ENCODE assay signal across 1 cellular context in the genomic region with DNA sequence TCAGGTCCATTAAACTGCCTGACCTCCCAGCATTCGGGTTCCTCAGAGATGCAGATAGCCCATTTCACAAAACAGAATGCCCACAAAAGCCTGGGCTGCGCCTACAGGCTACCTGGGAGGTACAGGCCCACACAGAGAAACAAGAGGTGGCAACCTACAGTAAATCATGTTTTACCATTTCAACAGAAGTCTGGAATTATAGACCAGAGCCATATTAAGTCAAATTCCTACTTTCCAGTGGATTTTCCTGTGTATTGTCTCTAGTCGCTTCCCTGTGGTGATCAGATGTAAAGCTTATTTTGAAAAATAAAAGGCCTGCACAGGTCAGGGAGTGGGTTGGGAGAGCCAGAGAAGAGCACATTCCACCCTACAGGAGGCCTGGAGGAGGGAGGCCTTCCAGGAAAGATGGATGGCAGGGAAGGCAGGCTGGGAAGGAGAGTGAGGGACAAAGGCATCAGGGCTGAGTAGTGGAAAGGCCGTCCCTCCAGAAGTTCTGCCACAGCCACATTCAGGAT.
TF ChIP-seq lines count a peak whose summit lies in the region.

No MANE protein-coding gene starts in this region.

TF ChIP-seq in GM23338, 12 proteins besides CTCF, POLR2A, EP300 and RAD21:
- TF ChIP-seq, protein P1, sequence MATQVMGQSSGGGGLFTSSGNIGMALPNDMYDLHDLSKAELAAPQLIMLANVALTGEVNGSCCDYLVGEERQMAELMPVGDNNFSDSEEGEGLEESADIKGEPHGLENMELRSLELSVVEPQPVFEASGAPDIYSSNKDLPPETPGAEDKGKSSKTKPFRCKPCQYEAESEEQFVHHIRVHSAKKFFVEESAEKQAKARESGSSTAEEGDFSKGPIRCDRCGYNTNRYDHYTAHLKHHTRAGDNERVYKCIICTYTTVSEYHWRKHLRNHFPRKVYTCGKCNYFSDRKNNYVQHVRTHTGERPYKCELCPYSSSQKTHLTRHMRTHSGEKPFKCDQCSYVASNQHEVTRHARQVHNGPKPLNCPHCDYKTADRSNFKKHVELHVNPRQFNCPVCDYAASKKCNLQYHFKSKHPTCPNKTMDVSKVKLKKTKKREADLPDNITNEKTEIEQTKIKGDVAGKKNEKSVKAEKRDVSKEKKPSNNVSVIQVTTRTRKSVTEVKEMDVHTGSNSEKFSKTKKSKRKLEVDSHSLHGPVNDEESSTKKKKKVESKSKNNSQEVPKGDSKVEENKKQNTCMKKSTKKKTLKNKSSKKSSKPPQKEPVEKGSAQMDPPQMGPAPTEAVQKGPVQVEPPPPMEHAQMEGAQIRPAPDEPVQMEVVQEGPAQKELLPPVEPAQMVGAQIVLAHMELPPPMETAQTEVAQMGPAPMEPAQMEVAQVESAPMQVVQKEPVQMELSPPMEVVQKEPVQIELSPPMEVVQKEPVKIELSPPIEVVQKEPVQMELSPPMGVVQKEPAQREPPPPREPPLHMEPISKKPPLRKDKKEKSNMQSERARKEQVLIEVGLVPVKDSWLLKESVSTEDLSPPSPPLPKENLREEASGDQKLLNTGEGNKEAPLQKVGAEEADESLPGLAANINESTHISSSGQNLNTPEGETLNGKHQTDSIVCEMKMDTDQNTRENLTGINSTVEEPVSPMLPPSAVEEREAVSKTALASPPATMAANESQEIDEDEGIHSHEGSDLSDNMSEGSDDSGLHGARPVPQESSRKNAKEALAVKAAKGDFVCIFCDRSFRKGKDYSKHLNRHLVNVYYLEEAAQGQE (IDR thresholded peaks at IDR 0.05; ENCODE audit: unreplicated experiment): no peak
- TF ChIP-seq EZH2phosphoT487 (IDR thresholded peaks at IDR 0.05; ENCODE audit: unreplicated experiment) (no peak), ZNF114 (CRISPR knock-in tag; IDR thresholded peaks at IDR 0.05) (peak; percentile 71; the same call in 1 of the 2 replicates), EZH2 (IDR thresholded peaks at IDR 0.05; ENCODE audit: low read depth, unreplicated experiment) (no peak), NANOG (IDR thresholded peaks at IDR 0.05; ENCODE audit: borderline replicate concordance) (peak; percentile 84; the same call in 1 of the 2 replicates), ZNF331 (CRISPR knock-in tag; IDR thresholded peaks at IDR 0.05; ENCODE audit: low read depth) (peak; percentile 21; the same call in 1 of the 2 replicates), CREB1 (CRISPR knock-in tag; IDR thresholded peaks at IDR 0.05; ENCODE audit: low read depth) (peak; percentile 45; the same call in 1 of the 2 replicates), POLR2AphosphoS5 (IDR thresholded peaks at IDR 0.05; ENCODE audit: low read depth) (peak; percentile 42)
- TF ChIP-seq, protein P2, sequence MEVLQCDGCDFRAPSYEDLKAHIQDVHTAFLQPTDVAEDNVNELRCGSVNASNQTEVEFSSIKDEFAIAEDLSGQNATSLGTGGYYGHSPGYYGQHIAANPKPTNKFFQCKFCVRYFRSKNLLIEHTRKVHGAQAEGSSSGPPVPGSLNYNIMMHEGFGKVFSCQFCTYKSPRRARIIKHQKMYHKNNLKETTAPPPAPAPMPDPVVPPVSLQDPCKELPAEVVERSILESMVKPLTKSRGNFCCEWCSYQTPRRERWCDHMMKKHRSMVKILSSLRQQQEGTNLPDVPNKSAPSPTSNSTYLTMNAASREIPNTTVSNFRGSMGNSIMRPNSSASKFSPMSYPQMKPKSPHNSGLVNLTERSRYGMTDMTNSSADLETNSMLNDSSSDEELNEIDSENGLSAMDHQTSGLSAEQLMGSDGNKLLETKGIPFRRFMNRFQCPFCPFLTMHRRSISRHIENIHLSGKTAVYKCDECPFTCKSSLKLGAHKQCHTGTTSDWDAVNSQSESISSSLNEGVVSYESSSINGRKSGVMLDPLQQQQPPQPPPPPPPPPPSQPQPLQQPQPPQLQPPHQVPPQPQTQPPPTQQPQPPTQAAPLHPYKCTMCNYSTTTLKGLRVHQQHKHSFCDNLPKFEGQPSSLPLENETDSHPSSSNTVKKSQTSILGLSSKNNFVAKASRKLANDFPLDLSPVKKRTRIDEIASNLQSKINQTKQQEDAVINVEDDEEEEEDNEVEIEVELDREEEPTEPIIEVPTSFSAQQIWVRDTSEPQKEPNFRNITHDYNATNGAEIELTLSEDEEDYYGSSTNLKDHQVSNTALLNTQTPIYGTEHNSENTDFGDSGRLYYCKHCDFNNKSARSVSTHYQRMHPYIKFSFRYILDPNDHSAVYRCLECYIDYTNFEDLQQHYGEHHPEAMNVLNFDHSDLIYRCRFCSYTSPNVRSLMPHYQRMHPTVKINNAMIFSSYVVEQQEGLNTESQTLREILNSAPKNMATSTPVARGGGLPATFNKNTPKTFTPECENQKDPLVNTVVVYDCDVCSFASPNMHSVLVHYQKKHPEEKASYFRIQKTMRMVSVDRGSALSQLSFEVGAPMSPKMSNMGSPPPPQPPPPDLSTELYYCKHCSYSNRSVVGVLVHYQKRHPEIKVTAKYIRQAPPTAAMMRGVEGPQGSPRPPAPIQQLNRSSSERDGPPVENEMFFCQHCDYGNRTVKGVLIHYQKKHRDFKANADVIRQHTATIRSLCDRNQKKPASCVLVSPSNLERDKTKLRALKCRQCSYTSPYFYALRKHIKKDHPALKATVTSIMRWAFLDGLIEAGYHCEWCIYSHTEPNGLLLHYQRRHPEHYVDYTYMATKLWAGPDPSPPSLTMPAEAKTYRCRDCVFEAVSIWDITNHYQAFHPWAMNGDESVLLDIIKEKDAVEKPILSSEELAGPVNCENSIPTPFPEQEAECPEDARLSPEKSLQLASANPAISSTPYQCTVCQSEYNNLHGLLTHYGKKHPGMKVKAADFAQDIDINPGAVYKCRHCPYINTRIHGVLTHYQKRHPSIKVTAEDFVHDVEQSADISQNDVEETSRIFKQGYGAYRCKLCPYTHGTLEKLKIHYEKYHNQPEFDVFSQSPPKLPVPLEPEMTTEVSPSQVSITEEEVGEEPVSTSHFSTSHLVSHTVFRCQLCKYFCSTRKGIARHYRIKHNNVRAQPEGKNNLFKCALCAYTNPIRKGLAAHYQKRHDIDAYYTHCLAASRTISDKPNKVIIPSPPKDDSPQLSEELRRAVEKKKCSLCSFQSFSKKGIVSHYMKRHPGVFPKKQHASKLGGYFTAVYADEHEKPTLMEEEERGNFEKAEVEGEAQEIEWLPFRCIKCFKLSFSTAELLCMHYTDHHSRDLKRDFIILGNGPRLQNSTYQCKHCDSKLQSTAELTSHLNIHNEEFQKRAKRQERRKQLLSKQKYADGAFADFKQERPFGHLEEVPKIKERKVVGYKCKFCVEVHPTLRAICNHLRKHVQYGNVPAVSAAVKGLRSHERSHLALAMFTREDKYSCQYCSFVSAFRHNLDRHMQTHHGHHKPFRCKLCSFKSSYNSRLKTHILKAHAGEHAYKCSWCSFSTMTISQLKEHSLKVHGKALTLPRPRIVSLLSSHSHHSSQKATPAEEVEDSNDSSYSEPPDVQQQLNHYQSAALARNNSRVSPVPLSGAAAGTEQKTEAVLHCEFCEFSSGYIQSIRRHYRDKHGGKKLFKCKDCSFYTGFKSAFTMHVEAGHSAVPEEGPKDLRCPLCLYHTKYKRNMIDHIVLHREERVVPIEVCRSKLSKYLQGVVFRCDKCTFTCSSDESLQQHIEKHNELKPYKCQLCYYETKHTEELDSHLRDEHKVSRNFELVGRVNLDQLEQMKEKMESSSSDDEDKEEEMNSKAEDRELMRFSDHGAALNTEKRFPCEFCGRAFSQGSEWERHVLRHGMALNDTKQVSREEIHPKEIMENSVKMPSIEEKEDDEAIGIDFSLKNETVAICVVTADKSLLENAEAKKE (CRISPR knock-in tag; IDR thresholded peaks at IDR 0.05): peak; percentile 89
- TF ChIP-seq, protein P3, sequence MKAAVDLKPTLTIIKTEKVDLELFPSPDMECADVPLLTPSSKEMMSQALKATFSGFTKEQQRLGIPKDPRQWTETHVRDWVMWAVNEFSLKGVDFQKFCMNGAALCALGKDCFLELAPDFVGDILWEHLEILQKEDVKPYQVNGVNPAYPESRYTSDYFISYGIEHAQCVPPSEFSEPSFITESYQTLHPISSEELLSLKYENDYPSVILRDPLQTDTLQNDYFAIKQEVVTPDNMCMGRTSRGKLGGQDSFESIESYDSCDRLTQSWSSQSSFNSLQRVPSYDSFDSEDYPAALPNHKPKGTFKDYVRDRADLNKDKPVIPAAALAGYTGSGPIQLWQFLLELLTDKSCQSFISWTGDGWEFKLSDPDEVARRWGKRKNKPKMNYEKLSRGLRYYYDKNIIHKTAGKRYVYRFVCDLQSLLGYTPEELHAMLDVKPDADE (IDR thresholded peaks at IDR 0.05): no peak
